Comparison of ENCODE assay signal across 8 cellular contexts in genomic region chr6:106513813-106514212, GRCh38.
DNase-seq lines count a peak whose midpoint lies in the region; ATAC-seq and TF ChIP-seq lines count a peak whose summit lies in the region.

No MANE protein-coding gene starts in this region.

- no peak overlapping the region for H2AK5ac ChIP-seq in trophoblast cell (ENCODE audit: low read length)

- H3K27me3 ChIP-seq in left ventricle myocardium inferior (ENCODE audit: low read depth) (peaks cover 44% of the 10 kb centered on the region), upper lobe of right lung (no peaks in the 10 kb centered on the region), trophoblast cell (ENCODE audit: insufficient read depth, low read length) (peaks cover 39% of the 10 kb centered on the region)

- H2AFZ ChIP-seq in trophoblast cell (ENCODE audit: insufficient read depth, low read length, poor library complexity) = no peak overlapping the region

- H3K79me1 ChIP-seq in trophoblast cell (ENCODE audit: low read length) = no peaks in the 10 kb centered on the region

- WGBS in trophoblast cell (ENCODE audit: extremely low coverage, insufficient coverage, insufficient read length) = no CpG with 5 or more reads among the region's 2 CpGs

- H4K12ac ChIP-seq in trophoblast cell (ENCODE audit: low read depth, low read length) = no peak overlapping the region

- no peak overlapping the region for H2BK12ac ChIP-seq in trophoblast cell (ENCODE audit: low read length)

- intact Hi-C loops in left ventricle myocardium inferior (cut with micrococcal nuclease) (no loop called here), left ventricle myocardium superior (cut with micrococcal nuclease) (no loop called here), upper lobe of right lung (cut with DNase I) (loop anchor here (10.0 kb wide), 1 partner anchor 1039 kb away; no protein-coding TSS in a partner anchor)

- H3K4me2 ChIP-seq in trophoblast cell (ENCODE audit: low read length) = no peak overlapping the region

- peaks cover 43% of the 10 kb centered on the region for H3K4me1 ChIP-seq in left ventricle myocardium inferior
- peaks cover 39% of the 10 kb centered on the region for H3K4me1 ChIP-seq in upper lobe of right lung
- H3K4me1 ChIP-seq in trophoblast cell (ENCODE audit: control insufficient read depth in 1 of 2, insufficient read depth in 2 of 2, low read length in 2 of 2) = peaks cover 16 to 21% of the 10 kb centered on the region in 2 experiments

- no peak overlapping the region for H2BK5ac ChIP-seq in trophoblast cell (ENCODE audit: low read depth, low read length, poor library complexity)

- no peak overlapping the region for H3K14ac ChIP-seq in trophoblast cell (ENCODE audit: low read length)

- no peak overlapping the region for H3K4ac ChIP-seq in trophoblast cell (ENCODE audit: low read depth, low read length)

- H3K36me3 ChIP-seq in left ventricle myocardium inferior = no peaks in the 10 kb centered on the region
- no peaks in the 10 kb centered on the region for H3K36me3 ChIP-seq in upper lobe of right lung
- no peaks in the 10 kb centered on the region for H3K36me3 ChIP-seq in trophoblast cell (ENCODE audit: control insufficient read depth in 1 of 2, insufficient read depth in 2 of 2, low read length in 2 of 2)

- H3K18ac ChIP-seq in trophoblast cell (ENCODE audit: low read length) = no peak overlapping the region

- H2BK120ac ChIP-seq in trophoblast cell (ENCODE audit: insufficient read depth, low read length, poor library complexity) = no peak overlapping the region

- H3K9ac ChIP-seq in trophoblast cell (ENCODE audit: low read length) = no peak overlapping the region

- H3K23ac ChIP-seq in trophoblast cell (ENCODE audit: low read length) = no peak overlapping the region

- no peak overlapping the region for H4K8ac ChIP-seq in trophoblast cell (ENCODE audit: low read depth, low read length)

- ATAC-seq in left ventricle myocardium superior = no peak
- no peak for ATAC-seq in upper lobe of right lung

- no peak overlapping the region for H4K91ac ChIP-seq in trophoblast cell (ENCODE audit: low read depth, low read length)

- H3K79me2 ChIP-seq in trophoblast cell (ENCODE audit: control insufficient read depth, insufficient read depth, low read length, poor library complexity) = no peaks in the 10 kb centered on the region

- H3K9me3 ChIP-seq in left ventricle myocardium inferior (replicated peaks) (no peaks in the 10 kb centered on the region), upper lobe of right lung (no peaks in the 10 kb centered on the region), trophoblast cell (ENCODE audit: insufficient read depth, low read depth, low read length) (no peaks in the 10 kb centered on the region)

- H3K27ac ChIP-seq in left ventricle myocardium inferior (replicated peaks) (peak overlapping the region; percentile 71), VCaP (peak overlapping the region; percentile 100), upper lobe of right lung (peak overlapping the region; percentile 92), trophoblast cell (ENCODE audit: low read depth, low read length) (no peak overlapping the region)

- TF ChIP-seq CTCF in left ventricle myocardium inferior (IDR thresholded peaks at IDR 0.05; ENCODE audit: borderline replicate concordance) (no peak), VCaP (conservative IDR thresholded peaks at IDR 0.05) (no peak), upper lobe of right lung (IDR thresholded peaks at IDR 0.05) (no peak)

- H3K4me3 ChIP-seq in left ventricle myocardium inferior = peak overlapping the region; percentile 73
- H3K4me3 ChIP-seq in upper lobe of right lung = peak overlapping the region; percentile 75
- no peak overlapping the region for H3K4me3 ChIP-seq in trophoblast cell (ENCODE audit: low read depth, low read length)

- DNase-seq in left ventricle myocardium inferior (no peak), left ventricle myocardium superior (no peak), kidney tubule cell (ENCODE audit: low spot score) (peak; percentile 30), upper lobe of right lung (no peak), NCI-H1417 treated with DMSO at 0.1 percent for 48 hours (lab: John Stamatoyannopoulos, UW) (no peak), trophoblast cell (no peak), NCI-H2227 (lab: John Stamatoyannopoulos, UW; ENCODE audit: unreplicated experiment) (no peak)
